In the genomic region with DNA sequence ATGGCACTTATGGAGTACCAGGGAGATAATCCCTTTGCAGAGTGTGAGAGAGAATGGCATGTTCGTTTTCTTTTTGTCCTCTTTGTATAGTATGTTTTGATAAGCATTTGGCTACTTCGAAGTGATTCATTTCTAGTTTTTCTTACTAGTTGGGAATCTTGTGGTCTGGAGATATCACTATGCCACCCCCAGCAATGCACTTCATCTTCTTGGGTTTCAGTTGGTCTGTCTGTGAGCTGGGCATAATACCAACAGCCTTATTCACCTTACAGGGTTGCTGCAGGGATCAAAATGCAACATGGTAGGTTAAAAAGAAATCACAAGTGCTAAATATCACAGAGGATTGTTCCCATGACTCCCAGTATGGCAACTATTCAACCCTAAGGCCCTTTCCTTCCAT, we compare ENCODE assay signal across 24 cellular contexts.
"Had no signal": no experiment of that assay in that cellular context is flagged by ENCODE, and none has a peak within 500 bp of the region (broad histone marks: within the 10 kb centered on the region; RNA-seq: fewer than 3 reads in every experiment).

No MANE protein-coding gene starts in this region.

- H3K36me3 Mint-ChIP-seq: naive thymus-derived CD4-positive, alpha-beta T cell; stimulated activated naive B cell treated with anti-CD40 and anti-IgM and Interleukin-4, amounts not matched to agents 10 μg/mL and 1 μg/mL and 100 μg/mL, for 72 hours had no signal

- H3K4me1 ChIP-seq: colonic mucosa, heart right ventricle, psoas muscle, testis, tibial nerve, upper lobe of right lung, vagina had no signal

- H3K27me3 ChIP-seq: colonic mucosa, neutrophil, testis, tibial nerve, upper lobe of right lung, vagina had no signal

- H3K27me3 Mint-ChIP-seq: stimulated activated naive CD8-positive, alpha-beta T cell treated with anti-CD3 and anti-CD28 coated beads, Interleukin-15, amount 100 ng/mL, for 72 hours had no signal

- H3K27ac Mint-ChIP-seq: endodermal cell; naive thymus-derived CD4-positive, alpha-beta T cell; nephron progenitor cell; stimulated activated naive B cell treated with anti-CD40 and anti-IgM and Interleukin-4, amounts not matched to agents 10 μg/mL and 1 μg/mL and 100 μg/mL, for 72 hours; stimulated activated naive CD8-positive, alpha-beta T cell treated with anti-CD3 and anti-CD28 coated beads, Interleukin-15, amount 100 ng/mL, for 72 hours had no signal

- H3K4me3 Mint-ChIP-seq: endodermal cell; naive thymus-derived CD4-positive, alpha-beta T cell; nephron progenitor cell; stimulated activated naive B cell treated with anti-CD40 and anti-IgM and Interleukin-4, amounts not matched to agents 10 μg/mL and 1 μg/mL and 100 μg/mL, for 72 hours; stimulated activated naive CD8-positive, alpha-beta T cell treated with anti-CD3 and anti-CD28 coated beads, Interleukin-15, amount 100 ng/mL, for 72 hours had no signal

- H3K9me3 ChIP-seq: colonic mucosa, heart right ventricle, neutrophil, psoas muscle, testis, tibial nerve, upper lobe of right lung, vagina had no signal

- DNase-seq: colonic mucosa; dermis blood vessel endothelial cell; effector CD4-positive, alpha-beta T cell; endodermal cell; heart right ventricle; hypothalamus; left colon; left ventricle myocardium superior; mesendoderm; naive thymus-derived CD4-positive, alpha-beta T cell; nephron progenitor cell; psoas muscle; retina; stimulated activated CD4-positive, alpha-beta T cell treated with anti-CD3 and anti-CD28 coated beads, Interleukin-2, amount 100 ng/mL, for 24 hours; stimulated activated CD4-positive, alpha-beta T cell treated with anti-CD3 and anti-CD28 coated beads, Interleukin-4, amount 100 ng/mL, for 4 hours; stimulated activated naive B cell treated with anti-CD40 and anti-IgM and Interleukin-4, amounts not matched to agents 10 μg/mL and 1 μg/mL and 100 μg/mL, for 72 hours; stimulated activated naive CD8-positive, alpha-beta T cell treated with anti-CD3 and anti-CD28 coated beads, Interleukin-15, amount 100 ng/mL, for 72 hours; testis; upper lobe of right lung had no signal

- H3K4me3 ChIP-seq: colonic mucosa, heart right ventricle, lung, psoas muscle, skin epidermis, testis, tibial nerve, upper lobe of right lung, vagina had no signal

- H3K27ac ChIP-seq: colonic mucosa, heart right ventricle, neutrophil, psoas muscle, skin epidermis, testis, tibial nerve, upper lobe of right lung, vagina had no signal

- H3K4me1 Mint-ChIP-seq: endodermal cell; naive thymus-derived CD4-positive, alpha-beta T cell; stimulated activated naive CD8-positive, alpha-beta T cell treated with anti-CD3 and anti-CD28 coated beads, Interleukin-15, amount 100 ng/mL, for 72 hours had no signal

- H3K9me3 Mint-ChIP-seq: endodermal cell had no signal

- H3K36me3 ChIP-seq: colonic mucosa, heart right ventricle, neutrophil, tibial nerve, upper lobe of right lung, vagina had no signal
